8 cellular contexts compared by ENCODE assay signal in the genomic region with DNA sequence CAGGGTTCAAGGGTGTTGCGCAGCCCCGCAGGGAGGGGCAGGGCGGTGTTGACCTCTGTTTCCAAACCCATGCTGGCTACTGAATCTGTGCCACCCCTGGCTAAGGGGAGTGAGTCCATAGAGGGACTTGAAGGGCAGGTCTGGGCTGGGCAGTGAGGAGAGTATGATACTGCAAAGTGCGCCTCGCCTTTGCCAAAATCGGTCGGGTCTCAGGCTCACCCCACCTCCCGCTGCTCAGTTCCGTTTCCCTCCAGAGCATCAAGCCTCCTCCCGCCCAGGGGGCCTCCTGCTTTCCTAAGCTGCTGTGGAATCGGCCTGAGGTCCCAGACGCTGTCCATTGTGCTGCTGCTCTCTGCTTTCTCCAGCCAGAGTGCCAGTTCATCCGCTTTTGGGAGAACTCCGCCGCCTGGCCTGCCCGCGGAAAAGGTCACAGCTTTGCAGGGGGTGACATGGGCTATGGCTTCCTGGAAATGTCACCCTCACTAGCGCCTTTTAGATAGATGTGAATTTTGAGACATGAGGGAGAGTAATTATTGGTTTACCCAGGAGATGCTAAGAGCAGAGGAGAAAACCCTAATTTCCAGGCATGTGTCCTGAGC.
DNase-seq lines count a peak whose midpoint lies in the region; ATAC-seq, FAIRE-seq and TF ChIP-seq lines count a peak whose summit lies in the region.

No MANE protein-coding gene starts in this region.

- no peak for FAIRE-seq in RCC 7860 (lab: Jason Lieb, UNC)

- H3K9me3 ChIP-seq in neuron (ENCODE audit: low read length), result no peaks in the 10 kb centered on the region

- peak overlapping the region; percentile 92 for H3K4me3 Mint-ChIP-seq in activated CD4-positive, alpha-beta T cell treated with anti-CD3 and anti-CD28 coated beads, Interleukin-2, amount 10 ng/mL, durations not matched to agents 24 days and 14 days
- H3K4me3 Mint-ChIP-seq in WTC11, result peak overlapping the region; percentile 94

- H3K9me3 Mint-ChIP-seq in activated CD4-positive, alpha-beta T cell treated with anti-CD3 and anti-CD28 coated beads, Interleukin-2, amount 10 ng/mL, durations not matched to agents 24 days and 14 days, result no peaks in the 10 kb centered on the region
- H3K9me3 Mint-ChIP-seq in WTC11, result peaks cover 35% of the 10 kb centered on the region

- H3K27me3 Mint-ChIP-seq in activated CD4-positive, alpha-beta T cell treated with anti-CD3 and anti-CD28 coated beads, Interleukin-2, amount 10 ng/mL, durations not matched to agents 24 days and 14 days, result no peaks in the 10 kb centered on the region
- H3K27me3 Mint-ChIP-seq in WTC11 (ENCODE audit: low read depth), result no peaks in the 10 kb centered on the region

- peaks cover 20% of the 10 kb centered on the region for H3K4me1 Mint-ChIP-seq in activated CD4-positive, alpha-beta T cell treated with anti-CD3 and anti-CD28 coated beads, Interleukin-2, amount 10 ng/mL, durations not matched to agents 24 days and 14 days
- H3K4me1 Mint-ChIP-seq in WTC11, result peaks cover 2% of the 10 kb centered on the region

- peak overlapping the region; percentile 98 for H3K4me3 ChIP-seq in fibroblast of pulmonary artery (replicated peaks; ENCODE audit: low read depth, low read length)
- peak overlapping the region; percentile 83 for H3K4me3 ChIP-seq in neuron (ENCODE audit: low read length)

- H3K36me3 Mint-ChIP-seq in activated CD4-positive, alpha-beta T cell treated with anti-CD3 and anti-CD28 coated beads, Interleukin-2, amount 10 ng/mL, durations not matched to agents 24 days and 14 days (ENCODE audit: low read depth), result peaks cover 29% of the 10 kb centered on the region
- peaks cover 43% of the 10 kb centered on the region for H3K36me3 Mint-ChIP-seq in WTC11

- intact Hi-C loops in activated CD4-positive, alpha-beta T cell treated with anti-CD3 and anti-CD28 coated beads, Interleukin-2, amount 10 ng/mL, durations not matched to agents 24 days and 14 days (cut with micrococcal nuclease), result loop anchor here (5.0 kb wide), 1 partner anchor 908 kb away; no protein-coding TSS in a partner anchor

- peak overlapping the region; percentile 71 for H2AFZ ChIP-seq in neuron (ENCODE audit: low read depth, low read length)

- CTCF ChIA-PET in WTC11 (lab: Charles Lee), result interaction anchor here (1.5 kb wide), 1 partner anchor 9 kb away, joined by 5 read pairs; no protein-coding TSS in a partner anchor

- no peaks in the 10 kb centered on the region for H3K27me3 ChIP-seq in neuron (ENCODE audit: insufficient read depth, low read length)

- no peaks in the 10 kb centered on the region for H3K36me3 ChIP-seq in neuron (ENCODE audit: insufficient read depth, low read length)

- peak overlapping the region; percentile 94 for H3K27ac Mint-ChIP-seq in activated CD4-positive, alpha-beta T cell treated with anti-CD3 and anti-CD28 coated beads, Interleukin-2, amount 10 ng/mL, durations not matched to agents 24 days and 14 days
- H3K27ac Mint-ChIP-seq in WTC11, result peak overlapping the region; percentile 56; the same call in 1 of the 2 replicates

- H3K4me1 ChIP-seq in neuron (ENCODE audit: insufficient read depth, low read length), result peaks cover 14% of the 10 kb centered on the region

- TF ChIP-seq CTCF in WTC11 (IDR thresholded peaks at IDR 0.05) (no peak), fibroblast of pulmonary artery (IDR thresholded peaks at IDR 0.05; ENCODE audit: low read length, missing control alignments) (no peak)

- peak; percentile 72 for DNase-seq in activated CD4-positive, alpha-beta T cell treated with anti-CD3 and anti-CD28 coated beads, Interleukin-2, amount 10 ng/mL, durations not matched to agents 24 days and 14 days
- no peak for DNase-seq in activated CD4-positive, alpha-beta T cell treated with anti-CD3 and anti-CD28 coated beads, Interleukin-2, amount 50 U/mL, for 1 hour
- peak; percentile 23 for DNase-seq in WTC11 (ENCODE audit: low spot score)
- peak; percentile 50 for DNase-seq in fibroblast of pulmonary artery (ENCODE audit: low read depth)
- DNase-seq in NCI-H526 treated with DMSO at 0.1 percent for 48 hours (lab: John Stamatoyannopoulos, UW), result no peak
- DNase-seq in RCC 7860 (ENCODE audit: low spot score), result no peak

- ATAC-seq in HG03354 (IDR thresholded peaks at IDR 0.05; ENCODE audit: poor library complexity, severe bottlenecking, unreplicated experiment) (peak; percentile 10), WTC11 (no peak)

- POLR2A ChIA-PET in WTC11 (lab: Charles Lee), result no interaction called here

TF ChIP-seq in WTC11, 78 proteins besides CTCF, POLR2A, EP300 and RAD21 (continues in another document):
- TF ChIP-seq, protein P1, sequence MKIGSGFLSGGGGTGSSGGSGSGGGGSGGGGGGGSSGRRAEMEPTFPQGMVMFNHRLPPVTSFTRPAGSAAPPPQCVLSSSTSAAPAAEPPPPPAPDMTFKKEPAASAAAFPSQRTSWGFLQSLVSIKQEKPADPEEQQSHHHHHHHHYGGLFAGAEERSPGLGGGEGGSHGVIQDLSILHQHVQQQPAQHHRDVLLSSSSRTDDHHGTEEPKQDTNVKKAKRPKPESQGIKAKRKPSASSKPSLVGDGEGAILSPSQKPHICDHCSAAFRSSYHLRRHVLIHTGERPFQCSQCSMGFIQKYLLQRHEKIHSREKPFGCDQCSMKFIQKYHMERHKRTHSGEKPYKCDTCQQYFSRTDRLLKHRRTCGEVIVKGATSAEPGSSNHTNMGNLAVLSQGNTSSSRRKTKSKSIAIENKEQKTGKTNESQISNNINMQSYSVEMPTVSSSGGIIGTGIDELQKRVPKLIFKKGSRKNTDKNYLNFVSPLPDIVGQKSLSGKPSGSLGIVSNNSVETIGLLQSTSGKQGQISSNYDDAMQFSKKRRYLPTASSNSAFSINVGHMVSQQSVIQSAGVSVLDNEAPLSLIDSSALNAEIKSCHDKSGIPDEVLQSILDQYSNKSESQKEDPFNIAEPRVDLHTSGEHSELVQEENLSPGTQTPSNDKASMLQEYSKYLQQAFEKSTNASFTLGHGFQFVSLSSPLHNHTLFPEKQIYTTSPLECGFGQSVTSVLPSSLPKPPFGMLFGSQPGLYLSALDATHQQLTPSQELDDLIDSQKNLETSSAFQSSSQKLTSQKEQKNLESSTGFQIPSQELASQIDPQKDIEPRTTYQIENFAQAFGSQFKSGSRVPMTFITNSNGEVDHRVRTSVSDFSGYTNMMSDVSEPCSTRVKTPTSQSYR (CRISPR knock-in tag; IDR thresholded peaks at IDR 0.05), result no peak
- TF ChIP-seq ATF1 (CRISPR knock-in tag; IDR thresholded peaks at IDR 0.05) (no peak), OVOL2 (CRISPR knock-in tag; IDR thresholded peaks at IDR 0.05; ENCODE audit: borderline replicate concordance) (no peak), NFATC4 (CRISPR knock-in tag; IDR thresholded peaks at IDR 0.05) (no peak), HMGA2 (CRISPR knock-in tag; IDR thresholded peaks at IDR 0.05) (no peak), EMX1 (CRISPR knock-in tag; IDR thresholded peaks at IDR 0.05) (no peak), JAZF1 (CRISPR knock-in tag; IDR thresholded peaks at IDR 0.05) (no peak), NFYB (CRISPR knock-in tag; conservative IDR thresholded peaks at IDR 0.05; ENCODE audit: low read depth) (no peak), SP1 (CRISPR knock-in tag; conservative IDR thresholded peaks at IDR 0.05) (no peak), ZNF416 (CRISPR knock-in tag; IDR thresholded peaks at IDR 0.05) (no peak), IRF2 (CRISPR knock-in tag; IDR thresholded peaks at IDR 0.05; ENCODE audit: borderline replicate concordance, low read depth) (no peak), NFE2L1 (CRISPR knock-in tag; IDR thresholded peaks at IDR 0.05) (no peak), MYBL2 (CRISPR knock-in tag; IDR thresholded peaks at IDR 0.05) (no peak), SMAD4 (CRISPR knock-in tag; IDR thresholded peaks at IDR 0.05) (no peak), FOXP1 (CRISPR knock-in tag; IDR thresholded peaks at IDR 0.05; ENCODE audit: borderline replicate concordance) (no peak), SMAD3 (CRISPR knock-in tag; IDR thresholded peaks at IDR 0.05; ENCODE audit: borderline replicate concordance) (no peak)
- TF ChIP-seq, protein P2, sequence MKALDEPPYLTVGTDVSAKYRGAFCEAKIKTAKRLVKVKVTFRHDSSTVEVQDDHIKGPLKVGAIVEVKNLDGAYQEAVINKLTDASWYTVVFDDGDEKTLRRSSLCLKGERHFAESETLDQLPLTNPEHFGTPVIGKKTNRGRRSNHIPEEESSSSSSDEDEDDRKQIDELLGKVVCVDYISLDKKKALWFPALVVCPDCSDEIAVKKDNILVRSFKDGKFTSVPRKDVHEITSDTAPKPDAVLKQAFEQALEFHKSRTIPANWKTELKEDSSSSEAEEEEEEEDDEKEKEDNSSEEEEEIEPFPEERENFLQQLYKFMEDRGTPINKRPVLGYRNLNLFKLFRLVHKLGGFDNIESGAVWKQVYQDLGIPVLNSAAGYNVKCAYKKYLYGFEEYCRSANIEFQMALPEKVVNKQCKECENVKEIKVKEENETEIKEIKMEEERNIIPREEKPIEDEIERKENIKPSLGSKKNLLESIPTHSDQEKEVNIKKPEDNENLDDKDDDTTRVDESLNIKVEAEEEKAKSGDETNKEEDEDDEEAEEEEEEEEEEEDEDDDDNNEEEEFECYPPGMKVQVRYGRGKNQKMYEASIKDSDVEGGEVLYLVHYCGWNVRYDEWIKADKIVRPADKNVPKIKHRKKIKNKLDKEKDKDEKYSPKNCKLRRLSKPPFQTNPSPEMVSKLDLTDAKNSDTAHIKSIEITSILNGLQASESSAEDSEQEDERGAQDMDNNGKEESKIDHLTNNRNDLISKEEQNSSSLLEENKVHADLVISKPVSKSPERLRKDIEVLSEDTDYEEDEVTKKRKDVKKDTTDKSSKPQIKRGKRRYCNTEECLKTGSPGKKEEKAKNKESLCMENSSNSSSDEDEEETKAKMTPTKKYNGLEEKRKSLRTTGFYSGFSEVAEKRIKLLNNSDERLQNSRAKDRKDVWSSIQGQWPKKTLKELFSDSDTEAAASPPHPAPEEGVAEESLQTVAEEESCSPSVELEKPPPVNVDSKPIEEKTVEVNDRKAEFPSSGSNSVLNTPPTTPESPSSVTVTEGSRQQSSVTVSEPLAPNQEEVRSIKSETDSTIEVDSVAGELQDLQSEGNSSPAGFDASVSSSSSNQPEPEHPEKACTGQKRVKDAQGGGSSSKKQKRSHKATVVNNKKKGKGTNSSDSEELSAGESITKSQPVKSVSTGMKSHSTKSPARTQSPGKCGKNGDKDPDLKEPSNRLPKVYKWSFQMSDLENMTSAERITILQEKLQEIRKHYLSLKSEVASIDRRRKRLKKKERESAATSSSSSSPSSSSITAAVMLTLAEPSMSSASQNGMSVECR (CRISPR knock-in tag; IDR thresholded peaks at IDR 0.05; ENCODE audit: borderline replicate concordance), result no peak

Comparison
In these comparisons a context has a peak if more than half of its experiments do, and no peak if none do; other contexts are left out.
1. DNase-seq: peak in activated CD4-positive, alpha-beta T cell treated with anti-CD3 and anti-CD28 coated beads, Interleukin-2, amount 10 ng/mL, durations not matched to agents 24 days and 14 days (single experiment), WTC11 (single experiment) and fibroblast of pulmonary artery (single experiment); none in activated CD4-positive, alpha-beta T cell treated with anti-CD3 and anti-CD28 coated beads, Interleukin-2, amount 50 U/mL, for 1 hour (single experiment), NCI-H526 treated with DMSO at 0.1 percent for 48 hours (single experiment) and RCC 7860 (single experiment).